9 cellular contexts compared by ENCODE assay signal in the genomic region with DNA sequence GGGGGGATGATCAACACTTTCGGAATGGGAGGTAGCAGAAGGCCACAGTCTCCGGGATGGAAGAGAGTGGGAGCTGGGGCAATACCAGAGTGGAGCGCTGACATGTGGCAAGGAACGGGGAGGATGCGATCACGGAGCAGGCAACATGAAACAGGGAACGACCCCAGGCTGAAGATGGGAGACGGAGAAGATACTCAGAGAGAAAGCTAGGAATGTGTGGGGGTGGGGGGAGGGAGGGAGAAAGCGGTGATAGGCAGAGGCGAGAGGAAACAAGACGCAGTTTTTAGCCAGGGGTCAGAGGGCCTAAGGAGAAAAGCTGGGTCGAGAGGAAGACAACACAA. TPM values are rescaled to one million over a fixed set of nuclear protein-coding genes. Genes with fewer than 3 reads are reported as not detected.
DNase-seq lines count a peak whose midpoint lies in the region; ATAC-seq and TF ChIP-seq lines count a peak whose summit lies in the region.
"Had no signal": no experiment of that assay in that cellular context is flagged by ENCODE, and none has a peak within 500 bp of the region (broad histone marks: within the 10 kb centered on the region; RNA-seq: fewer than 3 reads in every experiment).

No MANE protein-coding gene starts in this region.

- intact Hi-C loops in mucosa of descending colon (cut with DNase I, micrococcal nuclease): no loop called here
- intact Hi-C loops in CD14-positive monocyte (cut with micrococcal nuclease): no loop called here

- peaks cover 22% of the 10 kb centered on the region for H3K4me1 Mint-ChIP-seq in stimulated activated effector memory CD8-positive, alpha-beta T cell treated with anti-CD3 and anti-CD28 coated beads, Interleukin-12 subunit alpha, Interleukin-12 subunit beta, amount 100 ng/mL, for 72 hours
- H3K4me1 Mint-ChIP-seq in CD14-positive monocyte: peaks cover 25% of the 10 kb centered on the region

- H3K36me3 ChIP-seq in endocrine pancreas (ENCODE audit: control insufficient read depth, insufficient read depth, low read length) (no peaks in the 10 kb centered on the region), mucosa of descending colon (ENCODE audit: low read depth) (no peaks in the 10 kb centered on the region)

- H3K27me3 Mint-ChIP-seq in CD14-positive monocyte (ENCODE audit: low read depth in 3 of 3): peaks cover 0 to 3% (median 0%) of the 10 kb centered on the region in 3 donors

- H3K27me3 ChIP-seq in endocrine pancreas (ENCODE audit: control insufficient read depth, insufficient read depth, low read length): no peaks in the 10 kb centered on the region

- H3K9me3 Mint-ChIP-seq in stimulated activated effector memory CD8-positive, alpha-beta T cell treated with anti-CD3 and anti-CD28 coated beads, Interleukin-12 subunit alpha, Interleukin-12 subunit beta, amount 100 ng/mL, for 72 hours: no peaks in the 10 kb centered on the region
- peaks cover 0 to 2% (median 0%) of the 10 kb centered on the region in 7 donors for H3K9me3 Mint-ChIP-seq in CD14-positive monocyte
- H3K9me3 Mint-ChIP-seq: memory B cell had no signal

- no peak overlapping the region for H3K4me3 Mint-ChIP-seq in stimulated activated effector memory CD8-positive, alpha-beta T cell treated with anti-CD3 and anti-CD28 coated beads, Interleukin-12 subunit alpha, Interleukin-12 subunit beta, amount 100 ng/mL, for 72 hours
- H3K4me3 Mint-ChIP-seq in CD14-positive monocyte: no peak overlapping the region
- H3K4me3 Mint-ChIP-seq: memory B cell had no signal

- H3K27ac Mint-ChIP-seq in stimulated activated effector memory CD8-positive, alpha-beta T cell treated with anti-CD3 and anti-CD28 coated beads, Interleukin-12 subunit alpha, Interleukin-12 subunit beta, amount 100 ng/mL, for 72 hours: no peak overlapping the region
- H3K27ac Mint-ChIP-seq in CD14-positive monocyte: no peak overlapping the region
- H3K27ac Mint-ChIP-seq: memory B cell had no signal

- peak; percentile 24 for DNase-seq in A172 (ENCODE audit: low spot score)
- no peak for DNase-seq in GM12864 (ENCODE audit: low read depth)
- DNase-seq in NB4 (ENCODE audit: low read depth): peak; percentile 31
- DNase-seq in mucosa of descending colon: peak in 2 of 3 donors; percentile 18 to 31
- no peak for DNase-seq in stimulated activated effector memory CD8-positive, alpha-beta T cell treated with anti-CD3 and anti-CD28 coated beads, Interleukin-12 subunit alpha, Interleukin-12 subunit beta, amount 100 ng/mL, for 72 hours (ENCODE audit: low spot score in 2 of 2)
- no peak for DNase-seq in CD14-positive monocyte (ENCODE audit: low spot score)

- no peak for TF ChIP-seq POLR2A in NB4 (IDR thresholded peaks at IDR 0.05; ENCODE audit: extremely low read depth, insufficient read length)

- peaks cover 27% of the 10 kb centered on the region for H3K36me3 Mint-ChIP-seq in stimulated activated effector memory CD8-positive, alpha-beta T cell treated with anti-CD3 and anti-CD28 coated beads, Interleukin-12 subunit alpha, Interleukin-12 subunit beta, amount 100 ng/mL, for 72 hours
- H3K36me3 Mint-ChIP-seq in CD14-positive monocyte: peaks cover 19 to 20% of the 10 kb centered on the region in 2 donors

- peak overlapping the region; percentile 97 for H3K9ac ChIP-seq in endocrine pancreas (ENCODE audit: control insufficient read depth, insufficient read depth, low read length)

- no peaks in the 10 kb centered on the region for H3K9me3 ChIP-seq in endocrine pancreas (ENCODE audit: control insufficient read depth, low read length)
- H3K9me3 ChIP-seq in mucosa of descending colon: no peaks in the 10 kb centered on the region

- peaks cover 29% of the 10 kb centered on the region for H3K4me1 ChIP-seq in endocrine pancreas (ENCODE audit: control insufficient read depth, insufficient read depth, low read length)
- peaks cover 15% of the 10 kb centered on the region for H3K4me1 ChIP-seq in mucosa of descending colon (ENCODE audit: low read depth)

- TF ChIP-seq CTCF in GM12864 (IDR thresholded peaks at IDR 0.05; ENCODE audit: low read depth, low read length, missing control alignments) (no peak), NB4 (IDR thresholded peaks at IDR 0.05; ENCODE audit: low read depth, low read length) (no peak), mucosa of descending colon (IDR thresholded peaks at IDR 0.05) (no peak), CD14-positive monocyte (IDR thresholded peaks at IDR 0.05) (no peak)

- ATAC-seq in mucosa of descending colon (peak; percentile 20), HG02763 (IDR thresholded peaks at IDR 0.05; ENCODE audit: unreplicated experiment) (no peak)
- ATAC-seq in stimulated activated effector memory CD8-positive, alpha-beta T cell treated with anti-CD3 and anti-CD28 coated beads, Interleukin-12 subunit alpha, Interleukin-12 subunit beta, amount 100 ng/mL, for 72 hours: no peak

- H3K4me3 ChIP-seq in GM12864 (ENCODE audit: low read depth, low read length) (peak overlapping the region; percentile 79), NB4 (ENCODE audit: low read depth, low read length) (peak overlapping the region; percentile 85), endocrine pancreas (ENCODE audit: control insufficient read depth, insufficient read depth, low read length) (peak overlapping the region; percentile 95), mucosa of descending colon (peak overlapping the region; percentile 80)

RNA-seq across cellular contexts. Expression of gene RAB3GAP2, which starts 0.6 kb away (rescaled TPM):
- 24.0 and 30.0 TPM in 2 replicates for total RNA-seq in A172 (2014; rRNA removed; shearing (Covaris generic))
- total RNA-seq in mucosa of descending colon: 10 to 100 TPM; 27.9 to 35.0 (median 31.1) TPM
- 10 to 100 TPM in 1 of 2 donors, 1 to 10 TPM in 1; 9.8 to 11.6 TPM for polyA plus RNA-seq in CD14-positive monocyte

Comparison
In these comparisons a context has a peak if more than half of its experiments do, and no peak if none do; other contexts are left out.
1. DNase-seq: peak in A172 (single experiment), NB4 (single experiment) and mucosa of descending colon (2 of 3); none in GM12864 (single experiment), stimulated activated effector memory CD8-positive, alpha-beta T cell treated with anti-CD3 and anti-CD28 coated beads, Interleukin-12 subunit alpha, Interleukin-12 subunit beta, amount 100 ng/mL, for 72 hours (0 of 2) and CD14-positive monocyte (single experiment).
2. Peak in every context shown above with its lines, with median percentiles within 50 percentile points of each other: H3K4me3 ChIP-seq.